Comparison of ENCODE assay signal across 32 cellular contexts in genomic region chr5:41214199-41214598, GRCh38. TPM values are rescaled to one million over a fixed set of nuclear protein-coding genes. Genes with fewer than 3 reads are reported as not detected.
"Had no signal": no experiment of that assay in that cellular context is flagged by ENCODE, and none has a peak within 500 bp of the region (broad histone marks: within the 10 kb centered on the region; RNA-seq: fewer than 3 reads in every experiment).

No MANE protein-coding gene starts in this region.

- H3K36me3 ChIP-seq: ascending aorta, brain microvascular endothelial cell, esophagus muscularis mucosa, gastrocnemius medialis had no signal

- H3K36me3 Mint-ChIP-seq: activated CD4-positive, alpha-beta memory T cell treated with anti-CD3 and anti-CD28 coated beads for 36 hours; activated naive CD4-positive, alpha-beta T cell treated with anti-CD3 and anti-CD28 coated beads, Interleukin-2, amount 10 ng/mL, durations not matched to agents 7 days and 5 days; activated naive CD4-positive, alpha-beta T cell treated with anti-CD3 and anti-CD28 coated beads, Interleukin-2, amount 50 U/mL, for 72 hours; activated naive CD8-positive, alpha-beta T cell treated with anti-CD3 and anti-CD28 coated beads, Interleukin-2, amount 10 ng/mL, durations not matched to agents 7 days and 5 days had no signal

- H3K27ac Mint-ChIP-seq: activated CD4-positive, alpha-beta memory T cell treated with anti-CD3 and anti-CD28 coated beads for 36 hours; activated CD4-positive, alpha-beta T cell treated with anti-CD3 and anti-CD28 coated beads for 36 hours; activated CD4-positive, alpha-beta T cell treated with anti-CD3 and anti-CD28 coated beads, Interleukin-2, amount 10 ng/mL, durations not matched to agents 24 days and 14 days; activated CD8-positive, alpha-beta T cell treated with anti-CD3 and anti-CD28 coated beads, Interleukin-2, amount 10 ng/mL, durations not matched to agents 7 days and 5 days; activated naive CD4-positive, alpha-beta T cell treated with anti-CD3 and anti-CD28 coated beads, Interleukin-2, amount 10 ng/mL, durations not matched to agents 7 days and 5 days; activated naive CD4-positive, alpha-beta T cell treated with anti-CD3 and anti-CD28 coated beads, Interleukin-2, amount 50 U/mL, for 72 hours; activated naive CD8-positive, alpha-beta T cell treated with anti-CD3 and anti-CD28 coated beads, Interleukin-2, amount 10 ng/mL, durations not matched to agents 7 days and 5 days; activated T-cell treated with anti-CD3 and anti-CD28 coated beads, Interleukin-2, amount 50 U/mL, for 24 hours; activated T-cell treated with anti-CD3 and anti-CD28 coated beads, Interleukin-2, amount 50 U/mL, for 72 hours; effector memory CD8-positive, alpha-beta T cell; T-helper 17 cell; T-helper 2 cell treated with Interferon-gamma antibody and Interleukin-4, amounts not matched to agents 5 μg/mL and 100 μg/mL, for 36 hours had no signal

- H3K4me3 Mint-ChIP-seq: activated CD4-positive, alpha-beta memory T cell treated with anti-CD3 and anti-CD28 coated beads for 36 hours; activated CD4-positive, alpha-beta T cell treated with anti-CD3 and anti-CD28 coated beads for 36 hours; activated CD4-positive, alpha-beta T cell treated with anti-CD3 and anti-CD28 coated beads, Interleukin-2, amount 10 ng/mL, durations not matched to agents 24 days and 14 days; activated CD8-positive, alpha-beta T cell treated with anti-CD3 and anti-CD28 coated beads, Interleukin-2, amount 10 ng/mL, durations not matched to agents 7 days and 5 days; activated naive CD4-positive, alpha-beta T cell treated with anti-CD3 and anti-CD28 coated beads, Interleukin-2, amount 10 ng/mL, durations not matched to agents 7 days and 5 days; activated naive CD8-positive, alpha-beta T cell treated with anti-CD3 and anti-CD28 coated beads, Interleukin-2, amount 10 ng/mL, durations not matched to agents 7 days and 5 days; activated T-cell treated with anti-CD3 and anti-CD28 coated beads, Interleukin-2, amount 50 U/mL, for 24 hours; activated T-cell treated with anti-CD3 and anti-CD28 coated beads, Interleukin-2, amount 50 U/mL, for 72 hours; central memory CD8-positive, alpha-beta T cell; effector memory CD8-positive, alpha-beta T cell; T-helper 17 cell; T-helper 2 cell treated with Interferon-gamma antibody and Interleukin-4, amounts not matched to agents 5 μg/mL and 100 μg/mL, for 36 hours had no signal

- H3K9me3 ChIP-seq: ascending aorta, gastrocnemius medialis had no signal

- H3K27ac ChIP-seq: ascending aorta, brain microvascular endothelial cell, esophagus muscularis mucosa, foreskin keratinocyte, gastrocnemius medialis had no signal

- H3K4me3 ChIP-seq: ascending aorta, esophagus muscularis mucosa, gastrocnemius medialis had no signal

- H3K27me3 Mint-ChIP-seq: activated CD4-positive, alpha-beta memory T cell treated with anti-CD3 and anti-CD28 coated beads for 36 hours; activated CD4-positive, alpha-beta T cell treated with anti-CD3 and anti-CD28 coated beads, Interleukin-2, amount 10 ng/mL, durations not matched to agents 24 days and 14 days; activated naive CD4-positive, alpha-beta T cell treated with anti-CD3 and anti-CD28 coated beads, Interleukin-2, amount 10 ng/mL, durations not matched to agents 7 days and 5 days; activated naive CD8-positive, alpha-beta T cell treated with anti-CD3 and anti-CD28 coated beads, Interleukin-2, amount 10 ng/mL, durations not matched to agents 7 days and 5 days; activated T-cell treated with anti-CD3 and anti-CD28 coated beads, Interleukin-2, amount 50 U/mL, for 24 hours; central memory CD8-positive, alpha-beta T cell; effector memory CD8-positive, alpha-beta T cell; T-helper 17 cell had no signal

- H3K27me3 ChIP-seq: ascending aorta, brain microvascular endothelial cell, esophagus muscularis mucosa, foreskin keratinocyte, gastrocnemius medialis had no signal

- DNase-seq: activated CD4-positive, alpha-beta memory T cell treated with anti-CD3 and anti-CD28 coated beads for 36 hours; activated CD4-positive, alpha-beta T cell treated with anti-CD3 and anti-CD28 coated beads for 36 hours; activated CD4-positive, alpha-beta T cell treated with anti-CD3 and anti-CD28 coated beads, Interleukin-2, amount 10 ng/mL, durations not matched to agents 24 days and 14 days; activated CD4-positive, CD25-positive, alpha-beta regulatory T cell; activated CD4-positive, CD25-positive, alpha-beta regulatory T cell treated with anti-CD3 and anti-CD28 coated beads, Interleukin-2, amount 50 U/mL, for 72 hours; activated CD8-positive, alpha-beta memory T cell treated with anti-CD3 and anti-CD28 coated beads, Interleukin-2, amount 50 U/mL, for 48 hours; activated CD8-positive, alpha-beta T cell treated with anti-CD3 and anti-CD28 coated beads, Interleukin-2, amount 10 ng/mL, durations not matched to agents 7 days and 5 days; activated gamma-delta T cell; activated naive CD4-positive, alpha-beta T cell; activated naive CD4-positive, alpha-beta T cell treated with anti-CD3 and anti-CD28 coated beads, Interleukin-2, amount 10 ng/mL, durations not matched to agents 7 days and 5 days; activated naive CD8-positive, alpha-beta T cell treated with anti-CD3 and anti-CD28 coated beads, Interleukin-2, amount 10 ng/mL, durations not matched to agents 7 days and 5 days; activated T-cell treated with anti-CD3 and anti-CD28 coated beads for 4 hours; activated T-cell treated with anti-CD3 and anti-CD28 coated beads, Interleukin-2, amount 50 U/mL, for 24 hours; activated T-cell treated with anti-CD3 and anti-CD28 coated beads, Interleukin-2, amount 50 U/mL, for 72 hours; brain microvascular endothelial cell; cortex of kidney; dermis blood vessel endothelial cell; effector CD4-positive, alpha-beta T cell; effector memory CD8-positive, alpha-beta T cell; erythroblast; foreskin keratinocyte; gastrocnemius medialis; glutamatergic neuron; T-helper 1 cell; T-helper 17 cell; T1000 had no signal

- ATAC-seq: activated CD4-positive, alpha-beta T cell treated with anti-CD3 and anti-CD28 coated beads for 36 hours; activated CD8-positive, alpha-beta T cell treated with anti-CD3 and anti-CD28 coated beads, Interleukin-2, amount 10 ng/mL, durations not matched to agents 7 days and 5 days; activated naive CD4-positive, alpha-beta T cell treated with anti-CD3 and anti-CD28 coated beads, Interleukin-2, amount 50 U/mL, for 72 hours; activated T-cell treated with anti-CD3 and anti-CD28 coated beads, Interleukin-2, amount 50 U/mL, for 72 hours; effector memory CD8-positive, alpha-beta T cell; foreskin keratinocyte; gastrocnemius medialis; T-helper 17 cell had no signal

- H3K4me1 Mint-ChIP-seq: activated CD4-positive, alpha-beta T cell treated with anti-CD3 and anti-CD28 coated beads for 36 hours; activated CD4-positive, alpha-beta T cell treated with anti-CD3 and anti-CD28 coated beads, Interleukin-2, amount 10 ng/mL, durations not matched to agents 24 days and 14 days; activated naive CD4-positive, alpha-beta T cell treated with anti-CD3 and anti-CD28 coated beads, Interleukin-2, amount 10 ng/mL, durations not matched to agents 7 days and 5 days; activated naive CD8-positive, alpha-beta T cell treated with anti-CD3 and anti-CD28 coated beads, Interleukin-2, amount 10 ng/mL, durations not matched to agents 7 days and 5 days; central memory CD8-positive, alpha-beta T cell; T-helper 17 cell had no signal

- H3K4me1 ChIP-seq: foreskin keratinocyte, gastrocnemius medialis had no signal

- H3K9me3 Mint-ChIP-seq: activated CD4-positive, alpha-beta T cell treated with anti-CD3 and anti-CD28 coated beads, Interleukin-2, amount 10 ng/mL, durations not matched to agents 24 days and 14 days; activated naive CD8-positive, alpha-beta T cell treated with anti-CD3 and anti-CD28 coated beads, Interleukin-2, amount 10 ng/mL, durations not matched to agents 7 days and 5 days; activated T-cell treated with anti-CD3 and anti-CD28 coated beads, Interleukin-2, amount 50 U/mL, for 24 hours; T-helper 2 cell treated with Interferon-gamma antibody and Interleukin-4, amounts not matched to agents 5 μg/mL and 100 μg/mL, for 36 hours had no signal

RNA-seq across cellular contexts. Expression of gene C6, which starts 0.9 kb away (rescaled TPM):
- total RNA-seq: activated CD4-positive, alpha-beta memory T cell treated with anti-CD3 and anti-CD28 coated beads for 36 hours; activated CD4-positive, alpha-beta T cell treated with anti-CD3 and anti-CD28 coated beads for 36 hours; activated CD4-positive, alpha-beta T cell treated with anti-CD3 and anti-CD28 coated beads, Interleukin-2, amount 10 ng/mL, durations not matched to agents 24 days and 14 days; activated CD8-positive, alpha-beta T cell treated with anti-CD3 and anti-CD28 coated beads, Interleukin-2, amount 10 ng/mL, durations not matched to agents 7 days and 5 days; activated naive CD4-positive, alpha-beta T cell treated with anti-CD3 and anti-CD28 coated beads, Interleukin-2, amount 50 U/mL, for 72 hours; activated naive CD8-positive, alpha-beta T cell treated with anti-CD3 and anti-CD28 coated beads, Interleukin-2, amount 10 ng/mL, durations not matched to agents 7 days and 5 days; activated T-cell treated with anti-CD3 and anti-CD28 coated beads, Interleukin-2, amount 50 U/mL, for 72 hours; bronchial epithelial cell; dermis blood vessel endothelial cell; foreskin keratinocyte; T-helper 17 cell had no signal
- polyA plus RNA-seq: foreskin keratinocyte had no signal
